In genomic region chr19:18789422-18789832, GRCh38 we compare ENCODE assay signal across 10 cellular contexts. TPM values are rescaled to one million over a fixed set of nuclear protein-coding genes. Genes with fewer than 3 reads are reported as not detected.
A peak's percentile ranks its signal among the peaks of the same experiment; 100 is the strongest.
DNase-seq lines count a peak whose midpoint lies in the region; ATAC-seq and TF ChIP-seq lines count a peak whose summit lies in the region.
"Had no signal": no experiment of that assay in that cellular context is flagged by ENCODE, and none has a peak within 500 bp of the region (broad histone marks: within the 10 kb centered on the region; RNA-seq: fewer than 3 reads in every experiment).

No MANE protein-coding gene starts in this region.

- in situ Hi-C loops in mammary epithelial cell (cut with MboI; ENCODE audit: low sequenced_read_pairs in 2 of 2) = no loop called here

- peak overlapping the region; percentile 53 for H3K4me2 ChIP-seq in mammary epithelial cell (ENCODE audit: insufficient read depth, low read depth, low read length)
- H3K4me2 ChIP-seq in neural progenitor cell = peak overlapping the region; percentile 61

- H3F3A ChIP-seq in neural progenitor cell (ENCODE audit: low read depth) = peaks cover 22% of the 10 kb centered on the region

- no peak for TF ChIP-seq CTCF in CD4-positive, alpha-beta T cell (IDR thresholded peaks at IDR 0.05)
- TF ChIP-seq CTCF in mammary epithelial cell (conservative IDR thresholded peaks at IDR 0.05 in 1 of 2, IDR thresholded peaks at IDR 0.05 in 1 of 2; ENCODE audit: extremely low read depth in 1 of 2, insufficient read depth in 1 of 2, low read depth in 1 of 2, low read length in 2 of 2) (no peak), neural progenitor cell (IDR thresholded peaks at IDR 0.05) (no peak)

- H3K36me3 ChIP-seq in HUES48 (ENCODE audit: control insufficient read depth, insufficient read depth, low read length) = no peaks in the 10 kb centered on the region
- no peaks in the 10 kb centered on the region for H3K36me3 ChIP-seq in mammary epithelial cell (ENCODE audit: insufficient read depth, low read length)
- H3K36me3 ChIP-seq in neural progenitor cell = no peaks in the 10 kb centered on the region

- H3K4me1 ChIP-seq in HUES48 (ENCODE audit: control insufficient read depth, insufficient read depth, low read length) (no peaks in the 10 kb centered on the region; the same call in 1 of the 2 replicates), mammary epithelial cell (ENCODE audit: insufficient read depth, low read length) (no peaks in the 10 kb centered on the region), neural progenitor cell (peaks cover 9% of the 10 kb centered on the region)

- DNase-seq in CD4-positive, alpha-beta T cell = no peak
- DNase-seq in mammary epithelial cell (no peak), neural progenitor cell (ENCODE audit: low spot score) (no peak), activated gamma-delta T cell (lab: John Stamatoyannopoulos, UW) (no peak), HPDE6-E6E7 (ENCODE audit: extremely low spot score) (no peak), GF-D8 (lab: John Stamatoyannopoulos, UW) (no peak)

- peaks cover 93% of the 10 kb centered on the region for H3K27me3 Mint-ChIP-seq in CD4-positive, alpha-beta T cell
- H3K27me3 Mint-ChIP-seq in neural progenitor cell (ENCODE audit: insufficient read depth, low read depth) = peaks cover 84% of the 10 kb centered on the region

- H3K4me3 Mint-ChIP-seq in CD4-positive, alpha-beta T cell = peak overlapping the region; percentile 72
- peak overlapping the region; percentile 79 for H3K4me3 Mint-ChIP-seq in neural progenitor cell

- no peaks in the 10 kb centered on the region for H3K9me3 Mint-ChIP-seq in CD4-positive, alpha-beta T cell
- H3K9me3 Mint-ChIP-seq in neural progenitor cell = peaks cover 9% of the 10 kb centered on the region

- POLR2A ChIA-PET in CD4-positive, alpha-beta T cell (lab: Charles Lee) = no interaction called here

- peaks cover 85% of the 10 kb centered on the region for H3K27me3 ChIP-seq in CD4-positive, alpha-beta T cell (ENCODE audit: control insufficient read depth, insufficient read depth, low read length)
- peaks cover 97% of the 10 kb centered on the region for H3K27me3 ChIP-seq in HUES48 (ENCODE audit: control insufficient read depth, insufficient read depth, low read length)
- H3K27me3 ChIP-seq in mammary epithelial cell (ENCODE audit: insufficient read depth, low read length) = peaks cover 30% of the 10 kb centered on the region
- H3K27me3 ChIP-seq in neural progenitor cell = peaks cover 100% of the 10 kb centered on the region

- WGBS in mammary epithelial cell (ENCODE audit: low coverage, missing lambda C conversion rate) = no CpG with 5 or more reads among the region's 36 CpGs

- H4K20me1 ChIP-seq in mammary epithelial cell (ENCODE audit: insufficient read depth, low read length) = no peaks in the 10 kb centered on the region
- peaks cover 72% of the 10 kb centered on the region for H4K20me1 ChIP-seq in neural progenitor cell (ENCODE audit: low read depth)

- dilution Hi-C loops in mammary epithelial cell (cut with HindIII; ENCODE audit: low sequenced_read_pairs) = no loop called here

- H3K9me3 ChIP-seq in CD4-positive, alpha-beta T cell (ENCODE audit: control insufficient read depth, low read length) = no peaks in the 10 kb centered on the region
- H3K9me3 ChIP-seq in HUES48 (ENCODE audit: control insufficient read depth, insufficient read depth, low read length) (no peaks in the 10 kb centered on the region), mammary epithelial cell (replicated peaks; ENCODE audit: insufficient read depth, low read length) (no peaks in the 10 kb centered on the region), neural progenitor cell (ENCODE audit: low read depth) (no peaks in the 10 kb centered on the region)
- H3K9me3 ChIP-seq: body of pancreas had no signal

- no peak overlapping the region for H2AFZ ChIP-seq in mammary epithelial cell (ENCODE audit: low read depth, low read length)
- no peak overlapping the region for H2AFZ ChIP-seq in neural progenitor cell (replicated peaks)

- H3K4me3 ChIP-seq in HUES48 (ENCODE audit: low read depth, low read length) = peak overlapping the region; percentile 50
- H3K4me3 ChIP-seq in mammary epithelial cell (replicated peaks in 1 of 3; ENCODE audit: insufficient read depth in 1 of 3, low read depth in 2 of 3, low read length in 3 of 3) = no peak overlapping the region
- peak overlapping the region; percentile 34 for H3K4me3 ChIP-seq in neural progenitor cell
- H3K4me3 ChIP-seq: body of pancreas had no signal

- H3K79me2 ChIP-seq in mammary epithelial cell (ENCODE audit: insufficient read depth, low read length) = no peaks in the 10 kb centered on the region
- no peaks in the 10 kb centered on the region for H3K79me2 ChIP-seq in neural progenitor cell (ENCODE audit: low read depth)

- intact Hi-C loops in CD4-positive, alpha-beta T cell (cut with DNase I, micrococcal nuclease) = no loop called here
- intact Hi-C loops in mammary epithelial cell (cut with micrococcal nuclease) = no loop called here

- CTCF ChIA-PET in CD4-positive, alpha-beta T cell (lab: Charles Lee) = no interaction called here
- CTCF ChIA-PET in mammary epithelial cell (lab: Charles Lee; ENCODE audit: low non-redundant PET) = no interaction called here

- no peaks in the 10 kb centered on the region for H3K36me3 Mint-ChIP-seq in CD4-positive, alpha-beta T cell (ENCODE audit: low read depth)
- H3K36me3 Mint-ChIP-seq in neural progenitor cell = peaks cover 5% of the 10 kb centered on the region

- no TSS peak for BruUV-seq in mammary epithelial cell (replicated peaks; lab: Mats Ljungman, UMichigan)

- H3K27ac Mint-ChIP-seq in CD4-positive, alpha-beta T cell = no peak overlapping the region
- H3K27ac Mint-ChIP-seq in neural progenitor cell = no peak overlapping the region

- no peak overlapping the region for H3K27ac ChIP-seq in CD4-positive, alpha-beta T cell (ENCODE audit: low read depth, low read length)
- no peak overlapping the region for H3K27ac ChIP-seq in HUES48 (ENCODE audit: low read depth, low read length)
- H3K27ac ChIP-seq in mammary epithelial cell (ENCODE audit: insufficient read depth, low read depth, low read length) = no peak overlapping the region
- no peak overlapping the region for H3K27ac ChIP-seq in neural progenitor cell
- H3K27ac ChIP-seq: body of pancreas had no signal

- no peak overlapping the region for H3K9ac ChIP-seq in HUES48 (ENCODE audit: low read depth, low read length)
- H3K9ac ChIP-seq in mammary epithelial cell (ENCODE audit: insufficient read depth, low read length) = no peak overlapping the region
- no peak overlapping the region for H3K9ac ChIP-seq in neural progenitor cell

- H3K4me1 Mint-ChIP-seq in CD4-positive, alpha-beta T cell (ENCODE audit: low read depth) = peaks cover 36% of the 10 kb centered on the region
- H3K4me1 Mint-ChIP-seq in neural progenitor cell = peaks cover 24% of the 10 kb centered on the region

- no peak for ATAC-seq in CD4-positive, alpha-beta T cell (ENCODE audit: poor library complexity)
- no peak for ATAC-seq in GM21515 (IDR thresholded peaks at IDR 0.05; ENCODE audit: unreplicated experiment)

RNA-seq across cellular contexts. Expression of gene COMP, which starts 1.7 kb away (rescaled TPM):
- not detected for total RNA-seq in CD4-positive, alpha-beta T cell
- total RNA-seq in mammary epithelial cell = 1 to 10 TPM in 1 of 2 donors, not detected in 1; 1.2 TPM
- polyA plus RNA-seq in mammary epithelial cell = not detected
- polyA minus RNA-seq in mammary epithelial cell = not detected
- not detected in 2 replicates for total RNA-seq in neural progenitor cell (ENCODE audit: low replicate concordance)
- total RNA-seq: Daoy had no signal

RNA-seq across cellular contexts. Expression of gene UPF1, which starts 42.3 kb away (rescaled TPM):
- total RNA-seq in CD4-positive, alpha-beta T cell = 100 to 1,000 TPM; 146 to 150 TPM
- total RNA-seq in mammary epithelial cell (10 to 100 TPM; 74.5 to 82.0 TPM), neural progenitor cell (ENCODE audit: low replicate concordance) (65.2 and 69.8 TPM in 2 replicates)
- 49.9 TPM for polyA plus RNA-seq in mammary epithelial cell
- polyA minus RNA-seq in mammary epithelial cell = 163 TPM

Comparison
In these comparisons a context has a peak if more than half of its experiments do, and no peak if none do; other contexts are left out.
1. H3K4me3 ChIP-seq: peak in HUES48 (single experiment) and neural progenitor cell (single experiment); none in mammary epithelial cell (0 of 3).